ENCODE assay signal across 8 cellular contexts in the genomic region with DNA sequence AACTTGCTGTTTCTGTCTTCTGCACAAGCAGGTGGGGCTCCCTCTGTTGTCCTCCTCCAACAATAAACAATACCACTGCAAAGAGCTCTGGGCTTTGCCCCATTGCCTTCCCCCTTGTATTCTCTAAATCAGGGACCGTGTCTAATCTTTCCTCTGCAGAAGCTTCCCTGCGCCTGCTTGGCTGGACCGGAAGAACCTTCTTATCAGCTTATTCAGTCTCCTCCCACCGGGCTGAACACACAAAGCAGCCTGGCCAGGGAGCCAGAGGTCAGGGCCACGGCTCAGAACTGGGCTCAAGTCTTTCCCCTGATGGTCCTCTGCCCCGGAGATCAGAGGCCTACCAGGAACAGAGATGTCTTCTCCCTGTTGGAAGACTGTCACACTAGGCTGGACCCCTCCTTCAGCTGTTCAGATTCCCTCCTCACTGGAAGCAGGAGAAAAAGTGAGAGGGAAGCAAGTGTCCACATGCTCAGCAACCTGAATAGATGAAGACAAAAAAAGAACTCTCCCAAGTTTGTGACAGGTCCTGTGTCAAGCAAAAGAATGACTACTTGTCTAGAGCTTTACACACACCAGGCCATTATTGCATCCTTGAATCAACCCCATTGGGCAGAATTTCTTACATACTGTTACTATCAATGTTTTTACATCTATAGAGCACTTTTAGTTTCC.
DNase-seq lines count a peak whose midpoint lies in the region; ATAC-seq and TF ChIP-seq lines count a peak whose summit lies in the region.

No MANE protein-coding gene starts in this region.

- no peaks in the 10 kb centered on the region for H3K27me3 ChIP-seq in heart left ventricle

- peak; percentile 47 for ATAC-seq in GM18498 (IDR thresholded peaks at IDR 0.05; ENCODE audit: unreplicated experiment)
- ATAC-seq in HG02884 (IDR thresholded peaks at IDR 0.05; ENCODE audit: unreplicated experiment) = peak; percentile 32
- peak; percentile 43 for ATAC-seq in SK-N-SH treated with all-trans-retinoic acid at 6 μM for 48 hours
- peak; percentile 82 to 94 (median 89) for ATAC-seq in heart left ventricle
- no peak for ATAC-seq in GM18867 (IDR thresholded peaks at IDR 0.05; ENCODE audit: unreplicated experiment)

- intact Hi-C loops in heart left ventricle (cut with DNase I) = loop anchor here in 5 of 10 donors (5.0 to 10.0 kb wide), 3 partner anchors 44 to 157 kb away; a partner anchor contains a TSS

- peak overlapping the region; percentile 12 to 78 (median 68) for H3K27ac ChIP-seq in heart left ventricle

- no peak for TF ChIP-seq POLR2A in heart left ventricle (IDR thresholded peaks at IDR 0.05)

- no peak for TF ChIP-seq CTCF in heart left ventricle (IDR thresholded peaks at IDR 0.05)

- DNase-seq in heart left ventricle (peak; percentile 59 to 78 (median 75)), retina (peak; percentile 55), cerebellum (ENCODE audit: low spot score) (no peak), NCI-H2171 (lab: John Stamatoyannopoulos, UW) (no peak)

- peaks cover 7 to 59% (median 42%) of the 10 kb centered on the region in 12 donors for H3K4me1 ChIP-seq in heart left ventricle

- no peaks in the 10 kb centered on the region for H3K36me3 ChIP-seq in heart left ventricle

- no peaks in the 10 kb centered on the region for H3K9me3 ChIP-seq in heart left ventricle

- WGBS in heart left ventricle, 4 donors = 2 to 10% (median 7%) methylated on average over 6 of the region's 6 CpGs

- H3K4me3 ChIP-seq in heart left ventricle = peak overlapping the region in 1 of 12 donors; percentile 4

TF ChIP-seq in SK-N-SH treated with all-trans-retinoic acid at 6 μM for 48 hours, 23 proteins besides CTCF, POLR2A, EP300 and RAD21:
- TF ChIP-seq ZC3H10 (CRISPR knock-in tag; IDR thresholded peaks at IDR 0.05) (no peak), ZNF565 (CRISPR knock-in tag; conservative IDR thresholded peaks at IDR 0.05; ENCODE audit: low read depth) (no peak), TCF4 (CRISPR knock-in tag; IDR thresholded peaks at IDR 0.05; ENCODE audit: borderline replicate concordance) (no peak)

Comparison
In these comparisons a context has a peak if more than half of its experiments do, and no peak if none do; other contexts are left out.
1. DNase-seq: peak in heart left ventricle (5 of 5) and retina (single experiment); none in cerebellum (single experiment) and NCI-H2171 (single experiment).